In genomic region chr17:47225436-47225858, GRCh38 we compare ENCODE assay signal across 8 cellular contexts. TPM values are rescaled to one million over a fixed set of nuclear protein-coding genes. Genes with fewer than 3 reads are reported as not detected.
DNase-seq lines count a peak whose midpoint lies in the region; ATAC-seq and TF ChIP-seq lines count a peak whose summit lies in the region.

No MANE protein-coding gene starts in this region.

- no peak overlapping the region for H3K4me3 ChIP-seq in HEK293 (ENCODE audit: low read depth, low read length)
- H3K4me3 ChIP-seq in kidney epithelial cell (ENCODE audit: low read depth, low read length), result no peak overlapping the region
- peak overlapping the region in 1 of 5 donors; percentile 36 for H3K4me3 ChIP-seq in subcutaneous abdominal adipose tissue (ENCODE audit: low read depth in 1 of 5, low read length in 5 of 5)

- no peak for ATAC-seq in activated naive CD8-positive, alpha-beta T cell treated with anti-CD3 and anti-CD28 coated beads, Interleukin-2, amount 50 U/mL, for 24 hours
- ATAC-seq in HG03432 (IDR thresholded peaks at IDR 0.05; ENCODE audit: unreplicated experiment), result no peak
- no peak for ATAC-seq in HG02798 (IDR thresholded peaks at IDR 0.05; ENCODE audit: poor library complexity, unreplicated experiment)

- H3K9me3 ChIP-seq in HEK293 (ENCODE audit: control insufficient read depth, insufficient read depth, low read depth, low read length), result no peaks in the 10 kb centered on the region
- no peaks in the 10 kb centered on the region for H3K9me3 ChIP-seq in subcutaneous abdominal adipose tissue (ENCODE audit: control insufficient read depth in 5 of 5, low read length in 5 of 5)

- H3K27ac Mint-ChIP-seq in activated naive CD8-positive, alpha-beta T cell treated with anti-CD3 and anti-CD28 coated beads, Interleukin-2, amount 50 U/mL, for 24 hours, result no peak overlapping the region

- H3K27ac ChIP-seq in HEK293 (ENCODE audit: extremely low read depth, low read depth, low read length) (peak overlapping the region; percentile 39; the same call in 1 of the 2 replicates), subcutaneous abdominal adipose tissue (ENCODE audit: low read depth, low read length) (peak overlapping the region; percentile 97)

- no peak for TF ChIP-seq CTCF in HEK293 (tag by site-specific recombination; IDR thresholded peaks at IDR 0.05)
- TF ChIP-seq CTCF in kidney epithelial cell (IDR thresholded peaks at IDR 0.05; ENCODE audit: insufficient read depth, low read length, poor library complexity, severe bottlenecking), result no peak

- peaks cover 22% of the 10 kb centered on the region for H3K4me1 Mint-ChIP-seq in activated naive CD8-positive, alpha-beta T cell treated with anti-CD3 and anti-CD28 coated beads, Interleukin-2, amount 50 U/mL, for 24 hours

- H3K36me3 Mint-ChIP-seq in activated naive CD8-positive, alpha-beta T cell treated with anti-CD3 and anti-CD28 coated beads, Interleukin-2, amount 50 U/mL, for 24 hours (ENCODE audit: low read depth), result no peaks in the 10 kb centered on the region

- H3K9ac ChIP-seq in subcutaneous abdominal adipose tissue (ENCODE audit: low read length in 5 of 5), result peak overlapping the region; percentile 17 to 54 (median 41)

- no peaks in the 10 kb centered on the region for H3K36me3 ChIP-seq in HEK293 (ENCODE audit: control insufficient read depth in 2 of 2, insufficient read depth in 1 of 2, low read length in 2 of 2)
- H3K36me3 ChIP-seq in kidney epithelial cell (ENCODE audit: control insufficient read depth, insufficient read depth, low read length), result peaks cover 2% of the 10 kb centered on the region
- H3K36me3 ChIP-seq in subcutaneous abdominal adipose tissue (ENCODE audit: control insufficient read depth in 5 of 5, insufficient read depth in 5 of 5, low read length in 5 of 5), result no peaks in the 10 kb centered on the region

- peak; percentile 79 for DNase-seq in astrocyte of the hippocampus (ENCODE audit: low read depth, low spot score)
- peak; percentile 86 for DNase-seq in kidney epithelial cell (ENCODE audit: low read depth)
- no peak for DNase-seq in activated naive CD8-positive, alpha-beta T cell treated with anti-CD3 and anti-CD28 coated beads, Interleukin-2, amount 50 U/mL, for 24 hours
- no peak for DNase-seq in stimulated activated CD4-positive, alpha-beta T cell treated with anti-CD3 and anti-CD28 coated beads, Interleukin-1b, Interleukin-23, amount 100 ng/mL, for 48 hours

- no peaks in the 10 kb centered on the region for H3K27me3 ChIP-seq in kidney epithelial cell (ENCODE audit: control insufficient read depth, insufficient read depth, low read length)
- no peaks in the 10 kb centered on the region for H3K27me3 ChIP-seq in subcutaneous abdominal adipose tissue (ENCODE audit: control insufficient read depth in 5 of 5, insufficient read depth in 4 of 5, low read length in 5 of 5)

- H3K4me3 Mint-ChIP-seq in activated naive CD8-positive, alpha-beta T cell treated with anti-CD3 and anti-CD28 coated beads, Interleukin-2, amount 50 U/mL, for 24 hours, result no peak overlapping the region

- peaks cover 8% of the 10 kb centered on the region for H3K9me3 Mint-ChIP-seq in activated naive CD8-positive, alpha-beta T cell treated with anti-CD3 and anti-CD28 coated beads, Interleukin-2, amount 50 U/mL, for 24 hours

- CTCF ChIA-PET in HEK293 (lab: Yijun Ruan, JAX), result interaction anchor here (0.8 to 2.1 kb wide), 3 partner anchors 27 to 90 kb away, joined by 3 to 14 read pairs (median 3); no protein-coding TSS in a partner anchor

- H3K27me3 Mint-ChIP-seq in activated naive CD8-positive, alpha-beta T cell treated with anti-CD3 and anti-CD28 coated beads, Interleukin-2, amount 50 U/mL, for 24 hours, result peaks cover 4% of the 10 kb centered on the region

- H3K4me1 ChIP-seq in HEK293 (ENCODE audit: control insufficient read depth, insufficient read depth, low read length) (peaks cover 2% of the 10 kb centered on the region; the same call in 1 of the 2 replicates), subcutaneous abdominal adipose tissue (ENCODE audit: control insufficient read depth in 5 of 5, insufficient read depth in 5 of 5, low read length in 5 of 5) (peaks cover 12 to 49% (median 31%) of the 10 kb centered on the region in 5 donors)

- POLR2A ChIA-PET in HEK293 (lab: Yijun Ruan, JAX), result interaction anchor here (0.7 kb wide), 1 partner anchor 36 kb away, joined by 3 read pairs; the partner anchor contains the start of gene CDC27

TF ChIP-seq in HEK293, 187 proteins besides CTCF, POLR2A, EP300 and RAD21 (continues in another document):
- TF ChIP-seq ZNF518A (tag by site-specific recombination; conservative IDR thresholded peaks at IDR 0.05; ENCODE audit: low read depth) (0 out of 2 replicates have a peak, but pooled peaks have one; percentile 41), ZNF670 (tag by site-specific recombination; IDR thresholded peaks at IDR 0.05; ENCODE audit: low read depth) (no peak), ZNF335 (tag by site-specific recombination; conservative IDR thresholded peaks at IDR 0.05) (peak; percentile 60), ZXDB (tag by site-specific recombination; IDR thresholded peaks at IDR 0.05) (no peak; the same call in 1 of the 2 replicates), ZNF660 (tag by site-specific recombination; IDR thresholded peaks at IDR 0.05) (peak; percentile 85), SETDB1 (IDR thresholded peaks at IDR 0.05; ENCODE audit: insufficient read length, low read length) (no peak), PRDM6 (tag by site-specific recombination; IDR thresholded peaks at IDR 0.05) (peak; percentile 90), ZNF473 (tag by site-specific recombination; IDR thresholded peaks at IDR 0.05) (no peak), BCL11A (tag by site-specific recombination; IDR thresholded peaks at IDR 0.05; ENCODE audit: low read depth) (no peak), ZFP3 (tag by site-specific recombination; IDR thresholded peaks at IDR 0.05; ENCODE audit: low read depth) (no peak), ZBTB6 (tag by site-specific recombination; IDR thresholded peaks at IDR 0.05) (no peak), ZNF366 (tag by site-specific recombination; conservative IDR thresholded peaks at IDR 0.05) (peak; percentile 73), ZNF311 (tag by site-specific recombination; IDR thresholded peaks at IDR 0.05; ENCODE audit: borderline replicate concordance) (no peak), ZBTB8A (tag by site-specific recombination; IDR thresholded peaks at IDR 0.05) (peak; percentile 59)

RNA-seq across cellular contexts. Expression of gene MYL4, which starts 16.3 kb away (rescaled TPM):
- not detected in 2 replicates for total RNA-seq in kidney epithelial cell

RNA-seq across cellular contexts. Expression of gene ITGB3, which starts 28.2 kb away (rescaled TPM):
- 174 and 183 TPM in 2 replicates for total RNA-seq in kidney epithelial cell

RNA-seq across cellular contexts. Expression of gene CDC27, which starts 36.4 kb away (rescaled TPM):
- 56.1 and 62.7 TPM in 2 replicates for total RNA-seq in kidney epithelial cell

Comparison
In these comparisons a context has a peak if more than half of its experiments do, and no peak if none do; other contexts are left out.
1. DNase-seq: peak in astrocyte of the hippocampus (single experiment) and kidney epithelial cell (single experiment); none in activated naive CD8-positive, alpha-beta T cell treated with anti-CD3 and anti-CD28 coated beads, Interleukin-2, amount 50 U/mL, for 24 hours (single experiment) and stimulated activated CD4-positive, alpha-beta T cell treated with anti-CD3 and anti-CD28 coated beads, Interleukin-1b, Interleukin-23, amount 100 ng/mL, for 48 hours (single experiment).